ENCODE assay signal across 8 cellular contexts in genomic region chr18:9914334-9914583, GRCh38. TPM values are rescaled to one million over a fixed set of nuclear protein-coding genes. Genes with fewer than 3 reads are reported as not detected.
DNase-seq lines count a peak whose midpoint lies in the region; ATAC-seq and TF ChIP-seq lines count a peak whose summit lies in the region.

No MANE protein-coding gene starts in this region.

- TF ChIP-seq CTCF in BJ (IDR thresholded peaks at IDR 0.05; ENCODE audit: insufficient read depth, low read depth, low read length): no peak
- TF ChIP-seq CTCF in RWPE2 (IDR thresholded peaks at IDR 0.05; ENCODE audit: poor library complexity, severe bottlenecking): no peak
- no peak for TF ChIP-seq CTCF in fibroblast of the aortic adventitia (IDR thresholded peaks at IDR 0.05; ENCODE audit: insufficient read depth, low read length)
- TF ChIP-seq CTCF in gastrocnemius medialis (IDR thresholded peaks at IDR 0.05 in 4 of 5, conservative IDR thresholded peaks at IDR 0.05 in 1 of 5): no peak

- no peak for TF ChIP-seq POLR2A in gastrocnemius medialis (IDR thresholded peaks at IDR 0.05)

- DNase-seq in BJ (ENCODE audit: low read depth): no peak
- DNase-seq in RWPE2 (ENCODE audit: low spot score): no peak
- no peak for DNase-seq in fibroblast of the aortic adventitia (ENCODE audit: low read depth)
- DNase-seq in gastrocnemius medialis: no peak
- no peak for DNase-seq in iPS-NIHi7 (ENCODE audit: extremely low spot score)
- no peak for DNase-seq in SK-N-DZ (ENCODE audit: low spot score)

- POLR2A ChIA-PET in BJ (lab: Charles Lee): no interaction called here

- H3K27ac ChIP-seq in RWPE2 (ENCODE audit: poor library complexity, severe bottlenecking) (peak overlapping the region; percentile 90), gastrocnemius medialis (peak overlapping the region; percentile 92 to 99 (median 97))

- intact Hi-C loops in gastrocnemius medialis (cut with DNase I; ENCODE audit: low total_unique reads): loop anchor here (1.0 to 10.0 kb wide), 5 partner anchors 65 to 439 kb away; partner anchors contain the start of genes PPP4R1, RAB31 and RALBP1

- H3K9me3 ChIP-seq in RWPE2 (ENCODE audit: severe bottlenecking) (no peaks in the 10 kb centered on the region), gastrocnemius medialis (no peaks in the 10 kb centered on the region)

- peak overlapping the region; percentile 92 for H3K4me3 ChIP-seq in BJ (ENCODE audit: low read depth, low read length)
- H3K4me3 ChIP-seq in RWPE2 (ENCODE audit: severe bottlenecking): peak overlapping the region; percentile 67
- peak overlapping the region; percentile 83 for H3K4me3 ChIP-seq in fibroblast of the aortic adventitia (ENCODE audit: low read depth, low read length)
- peak overlapping the region; percentile 68 to 95 (median 85) for H3K4me3 ChIP-seq in gastrocnemius medialis

- H3K27me3 ChIP-seq in BJ (ENCODE audit: control insufficient read depth, insufficient read depth, low read length): no peaks in the 10 kb centered on the region
- H3K27me3 ChIP-seq in RWPE2 (ENCODE audit: insufficient read depth, poor library complexity, severe bottlenecking): no peaks in the 10 kb centered on the region
- H3K27me3 ChIP-seq in gastrocnemius medialis: no peaks in the 10 kb centered on the region

- ATAC-seq in GM21515 (IDR thresholded peaks at IDR 0.05; ENCODE audit: unreplicated experiment) (peak; percentile 28), RWPE2 (ENCODE audit: low read depth) (no peak), gastrocnemius medialis (peak; percentile 15 to 30), HG03521 (IDR thresholded peaks at IDR 0.05; ENCODE audit: unreplicated experiment) (no peak)

- CTCF ChIA-PET in BJ (lab: Yijun Ruan, JAX): interaction anchor here (0.9 to 1.0 kb wide), 2 partner anchors 12 to 135 kb away, joined by 3 read pairs; no protein-coding TSS in a partner anchor

- H3K36me3 ChIP-seq in BJ (ENCODE audit: control insufficient read depth, insufficient read depth, low read length) (no peaks in the 10 kb centered on the region), RWPE2 (ENCODE audit: low read depth) (0 out of 2 replicates have a peak, but pooled peaks cover 4% of the 10 kb centered on the region), gastrocnemius medialis (no peaks in the 10 kb centered on the region)

- H3K4me1 ChIP-seq in RWPE2 (ENCODE audit: insufficient read depth, poor library complexity, severe bottlenecking) (peaks cover 38% of the 10 kb centered on the region), gastrocnemius medialis (peaks cover 43 to 46% of the 10 kb centered on the region in 2 donors)

- in situ Hi-C loops in gastrocnemius medialis (cut with MboI; ENCODE audit: low sequenced_read_pairs in 4 of 4): loop anchor here in 2 of 4 donors (25.0 kb wide), 1 partner anchor 102 kb away; no protein-coding TSS in a partner anchor

RNA-seq across cellular contexts. Expression of gene VAPA, which starts 0.4 kb away (rescaled TPM):
- polyA plus RNA-seq in BJ (2011; rRNA removed): 170 and 301 TPM in 2 replicates
- polyA minus RNA-seq in BJ (2011; rRNA and poly(A)+ RNA removed): 55.0 and 62.3 TPM in 2 replicates
- 324 and 436 TPM in 2 replicates for total RNA-seq in fibroblast of the aortic adventitia (ENCODE audit: low replicate concordance)
- total RNA-seq in gastrocnemius medialis: 100 to 1,000 TPM; 227 to 320 (median 243) TPM
- polyA plus RNA-seq in SK-N-DZ (2014; cell fraction: cytosol; rRNA removed): 168 and 179 TPM in 2 replicates
- polyA plus RNA-seq in SK-N-DZ (2014; cell fraction: nucleus; rRNA removed): 93.1 and 127 TPM in 2 replicates

RNA-seq across cellular contexts. Expression of gene TXNDC2, which starts 28.5 kb away (rescaled TPM):
- 0.05 and 0.20 TPM in 2 replicates for polyA plus RNA-seq in BJ (2011; rRNA removed)
- not detected in 2 replicates for polyA minus RNA-seq in BJ (2011; rRNA and poly(A)+ RNA removed)
- total RNA-seq in fibroblast of the aortic adventitia (ENCODE audit: low replicate concordance): 0.16 and 0.27 TPM in 2 replicates
- total RNA-seq in gastrocnemius medialis: not detected
- polyA plus RNA-seq in SK-N-DZ (2014; cell fraction: cytosol; rRNA removed): not detected in 2 replicates
- polyA plus RNA-seq in SK-N-DZ (2014; cell fraction: nucleus; rRNA removed): not detected in 2 replicates

Comparison
In these comparisons a context has a peak if more than half of its experiments do, and no peak if none do; other contexts are left out.
1. ATAC-seq: peak in GM21515 (single experiment) and gastrocnemius medialis (2 of 2); none in RWPE2 (single experiment) and HG03521 (single experiment).
2. Peak in every context shown above with its lines, with median percentiles within 50 percentile points of each other: H3K4me3 ChIP-seq.